In the genomic region with DNA sequence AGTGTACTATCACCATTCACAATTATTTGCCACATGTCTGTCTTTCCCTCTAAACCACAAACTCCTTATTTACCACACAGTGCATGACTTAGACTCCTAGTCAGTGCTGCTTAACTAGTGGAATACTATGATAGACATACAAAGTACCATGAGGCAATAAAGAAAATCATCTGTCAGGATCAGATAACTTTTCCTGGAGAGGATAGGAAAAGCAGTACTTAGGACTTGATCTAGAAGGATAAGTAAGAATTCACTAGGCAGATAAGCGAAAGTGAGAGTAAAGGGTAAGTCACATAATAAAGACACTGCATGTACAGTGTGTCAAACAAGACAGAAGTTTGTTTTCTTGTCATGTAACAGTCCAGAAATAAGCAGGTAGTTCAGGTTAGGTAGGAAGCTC, we compare ENCODE assay signal across 1 cellular context.
TF ChIP-seq lines count a peak whose summit lies in the region.

No MANE protein-coding gene starts in this region.

TF ChIP-seq in K562, 482 proteins besides CTCF, POLR2A, EP300 and RAD21:
- TF ChIP-seq, protein P1, sequence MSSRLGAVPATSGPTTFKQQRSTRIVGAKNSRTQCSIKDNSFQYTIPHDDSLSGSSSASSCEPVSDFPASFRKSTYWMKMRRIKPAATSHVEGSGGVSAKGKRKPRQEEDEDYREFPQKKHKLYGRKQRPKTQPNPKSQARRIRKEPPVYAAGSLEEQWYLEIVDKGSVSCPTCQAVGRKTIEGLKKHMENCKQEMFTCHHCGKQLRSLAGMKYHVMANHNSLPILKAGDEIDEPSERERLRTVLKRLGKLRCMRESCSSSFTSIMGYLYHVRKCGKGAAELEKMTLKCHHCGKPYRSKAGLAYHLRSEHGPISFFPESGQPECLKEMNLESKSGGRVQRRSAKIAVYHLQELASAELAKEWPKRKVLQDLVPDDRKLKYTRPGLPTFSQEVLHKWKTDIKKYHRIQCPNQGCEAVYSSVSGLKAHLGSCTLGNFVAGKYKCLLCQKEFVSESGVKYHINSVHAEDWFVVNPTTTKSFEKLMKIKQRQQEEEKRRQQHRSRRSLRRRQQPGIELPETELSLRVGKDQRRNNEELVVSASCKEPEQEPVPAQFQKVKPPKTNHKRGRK (tag; IDR thresholded peaks at IDR 0.05): no peak
- 0 out of 2 replicates have a peak, but pooled peaks have one; percentile 17 for TF ChIP-seq MTA1 (IDR thresholded peaks at IDR 0.05; ENCODE audit: borderline replicate concordance)
- 0 out of 2 replicates have a peak, but pooled peaks have one; percentile 38 for TF ChIP-seq FOSL1 (tag; conservative IDR thresholded peaks at IDR 0.05)
- TF ChIP-seq KAT8 (IDR thresholded peaks at IDR 0.05; ENCODE audit: low read depth): no peak
- peak; percentile 47; the same call in 1 of the 2 replicates for TF ChIP-seq ARID1B (IDR thresholded peaks at IDR 0.05)
- TF ChIP-seq KLF10 (CRISPR knock-in tag; IDR thresholded peaks at IDR 0.05): no peak
- peak; percentile 42; the same call in 1 of the 2 replicates for TF ChIP-seq TAL1 (IDR thresholded peaks at IDR 0.05)
- peak; percentile 15; the same call in 1 of the 2 replicates for TF ChIP-seq TEAD4 (IDR thresholded peaks at IDR 0.05; ENCODE audit: low read length)
- no peak for TF ChIP-seq TEAD4 (CRISPR knock-in tag; IDR thresholded peaks at IDR 0.05; ENCODE audit: borderline replicate concordance)
- TF ChIP-seq, protein P2, sequence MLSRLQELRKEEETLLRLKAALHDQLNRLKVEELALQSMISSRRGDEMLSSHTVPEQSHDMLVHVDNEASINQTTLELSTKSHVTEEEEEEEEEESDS (CRISPR knock-in tag; IDR thresholded peaks at IDR 0.05): no peak
- TF ChIP-seq SMARCE1 (IDR thresholded peaks at IDR 0.05): peak; percentile 60; the same call in 1 of the 2 replicates
- TF ChIP-seq, protein P3, sequence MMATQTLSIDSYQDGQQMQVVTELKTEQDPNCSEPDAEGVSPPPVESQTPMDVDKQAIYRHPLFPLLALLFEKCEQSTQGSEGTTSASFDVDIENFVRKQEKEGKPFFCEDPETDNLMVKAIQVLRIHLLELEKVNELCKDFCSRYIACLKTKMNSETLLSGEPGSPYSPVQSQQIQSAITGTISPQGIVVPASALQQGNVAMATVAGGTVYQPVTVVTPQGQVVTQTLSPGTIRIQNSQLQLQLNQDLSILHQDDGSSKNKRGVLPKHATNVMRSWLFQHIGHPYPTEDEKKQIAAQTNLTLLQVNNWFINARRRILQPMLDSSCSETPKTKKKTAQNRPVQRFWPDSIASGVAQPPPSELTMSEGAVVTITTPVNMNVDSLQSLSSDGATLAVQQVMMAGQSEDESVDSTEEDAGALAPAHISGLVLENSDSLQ (IDR thresholded peaks at IDR 0.05): peak; percentile 49; the same call in 1 of the 2 replicates
- TF ChIP-seq DPF2 (IDR thresholded peaks at IDR 0.05): peak; percentile 48; the same call in 1 of the 2 replicates
- TF ChIP-seq, protein P4, sequence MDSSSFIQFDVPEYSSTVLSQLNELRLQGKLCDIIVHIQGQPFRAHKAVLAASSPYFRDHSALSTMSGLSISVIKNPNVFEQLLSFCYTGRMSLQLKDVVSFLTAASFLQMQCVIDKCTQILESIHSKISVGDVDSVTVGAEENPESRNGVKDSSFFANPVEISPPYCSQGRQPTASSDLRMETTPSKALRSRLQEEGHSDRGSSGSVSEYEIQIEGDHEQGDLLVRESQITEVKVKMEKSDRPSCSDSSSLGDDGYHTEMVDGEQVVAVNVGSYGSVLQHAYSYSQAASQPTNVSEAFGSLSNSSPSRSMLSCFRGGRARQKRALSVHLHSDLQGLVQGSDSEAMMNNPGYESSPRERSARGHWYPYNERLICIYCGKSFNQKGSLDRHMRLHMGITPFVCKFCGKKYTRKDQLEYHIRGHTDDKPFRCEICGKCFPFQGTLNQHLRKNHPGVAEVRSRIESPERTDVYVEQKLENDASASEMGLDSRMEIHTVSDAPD (CRISPR knock-in tag; IDR thresholded peaks at IDR 0.05): no peak
- TF ChIP-seq SMARCA4 (IDR thresholded peaks at IDR 0.05): peak; percentile 31; the same call in 1 of the 2 replicates
- TF ChIP-seq ASH1L (IDR thresholded peaks at IDR 0.05; ENCODE audit: borderline replicate concordance, low read depth, partially characterized antibody): no peak
- TF ChIP-seq FOXK2 (conservative IDR thresholded peaks at IDR 0.05 in 1 of 2, IDR thresholded peaks at IDR 0.05 in 1 of 2; ENCODE audit: low read depth in 2 of 2): 0 out of 4 replicates have a peak, but pooled peaks of 1 of the 2 experiments have one; percentile 31
- no peak for TF ChIP-seq KHSRP (IDR thresholded peaks at IDR 0.05)
- TF ChIP-seq MCM2 (IDR thresholded peaks at IDR 0.05; ENCODE audit: low read depth): no peak
- TF ChIP-seq NRF1 (conservative IDR thresholded peaks at IDR 0.05 in 1 of 2, IDR thresholded peaks at IDR 0.05 in 1 of 2): no peak
- TF ChIP-seq, protein P5, sequence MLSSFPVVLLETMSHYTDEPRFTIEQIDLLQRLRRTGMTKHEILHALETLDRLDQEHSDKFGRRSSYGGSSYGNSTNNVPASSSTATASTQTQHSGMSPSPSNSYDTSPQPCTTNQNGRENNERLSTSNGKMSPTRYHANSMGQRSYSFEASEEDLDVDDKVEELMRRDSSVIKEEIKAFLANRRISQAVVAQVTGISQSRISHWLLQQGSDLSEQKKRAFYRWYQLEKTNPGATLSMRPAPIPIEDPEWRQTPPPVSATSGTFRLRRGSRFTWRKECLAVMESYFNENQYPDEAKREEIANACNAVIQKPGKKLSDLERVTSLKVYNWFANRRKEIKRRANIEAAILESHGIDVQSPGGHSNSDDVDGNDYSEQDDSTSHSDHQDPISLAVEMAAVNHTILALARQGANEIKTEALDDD (IDR thresholded peaks at IDR 0.05): peak; percentile 96
- TF ChIP-seq CBFA2T3 (IDR thresholded peaks at IDR 0.05): peak; percentile 51
- TF ChIP-seq GATAD2B (IDR thresholded peaks at IDR 0.05; ENCODE audit: borderline replicate concordance): 0 out of 2 replicates have a peak, but pooled peaks have one; percentile 22
- TF ChIP-seq HOXB6 (CRISPR knock-in tag; IDR thresholded peaks at IDR 0.05; ENCODE audit: borderline replicate concordance): no peak
- TF ChIP-seq CBFA2T2 (conservative IDR thresholded peaks at IDR 0.05): peak; percentile 33; the same call in 1 of the 2 replicates
- TF ChIP-seq DNMT1 (IDR thresholded peaks at IDR 0.05): no peak
- peak; percentile 44; the same call in 1 of the 2 replicates for TF ChIP-seq TCF3 (CRISPR knock-in tag; IDR thresholded peaks at IDR 0.05)
- no peak for TF ChIP-seq HDAC8 (tag; IDR thresholded peaks at IDR 0.05)
- TF ChIP-seq BRCA1 (IDR thresholded peaks at IDR 0.05): no peak
- no peak for TF ChIP-seq BRCA1 (CRISPR knock-in tag; IDR thresholded peaks at IDR 0.05)
- peak; percentile 18 for TF ChIP-seq MEIS2 (IDR thresholded peaks at IDR 0.05; ENCODE audit: partially characterized antibody)
